ENCODE assay signal across 8 cellular contexts in the genomic region with DNA sequence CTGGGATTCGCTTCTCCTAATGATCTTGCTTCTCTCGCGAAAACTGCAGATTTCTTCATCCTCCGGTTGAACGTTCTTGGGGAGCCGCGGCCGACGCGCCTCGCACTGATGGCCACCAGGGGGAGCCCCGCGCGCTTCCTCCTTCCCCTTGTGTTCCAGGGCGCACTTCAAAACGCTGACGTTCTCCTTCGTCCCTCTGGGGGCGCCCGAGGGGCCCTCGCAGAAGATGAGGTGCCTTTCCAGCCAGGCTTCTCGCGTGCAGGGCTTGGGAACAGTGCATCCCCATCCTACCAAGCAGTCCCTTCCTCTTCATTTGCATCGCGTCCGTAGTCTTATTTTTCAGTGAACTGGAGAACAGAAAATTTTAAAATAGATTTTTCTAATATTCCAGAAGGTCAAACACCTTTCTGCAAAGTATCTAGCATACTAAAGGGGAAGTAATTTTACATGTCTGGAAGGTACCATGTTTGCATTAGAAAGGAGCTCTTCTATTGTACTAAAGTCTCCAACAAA. TPM values are rescaled to one million over a fixed set of nuclear protein-coding genes. Genes with fewer than 3 reads are reported as not detected.
DNase-seq lines count a peak whose midpoint lies in the region; ATAC-seq and TF ChIP-seq lines count a peak whose summit lies in the region.

No MANE protein-coding gene starts in this region.

- H3K79me2 ChIP-seq in smooth muscle cell (ENCODE audit: low read depth): no peaks in the 10 kb centered on the region

- no peaks in the 10 kb centered on the region for H3K27me3 ChIP-seq in smooth muscle cell (ENCODE audit: low read depth)

- peaks cover 3% of the 10 kb centered on the region for H3F3A ChIP-seq in smooth muscle cell (ENCODE audit: low read depth)

- WGBS in smooth muscle cell (ENCODE audit: low lambda C conversion rate): 2% methylated on average over 26 of the region's 26 CpGs

- no peak overlapping the region for H3K27ac ChIP-seq in 22Rv1
- H3K27ac ChIP-seq in smooth muscle cell (ENCODE audit: low read depth): no peak overlapping the region

- no peaks in the 10 kb centered on the region for H3K9me3 ChIP-seq in smooth muscle cell (replicated peaks; ENCODE audit: low read depth)

- no peak overlapping the region for H3K4me3 ChIP-seq in astrocyte of the cerebellum (ENCODE audit: low read depth, low read length)
- no peak overlapping the region for H3K4me3 ChIP-seq in smooth muscle cell

- in situ Hi-C loops in astrocyte of the cerebellum (cut with HindIII; ENCODE audit: low sequenced_read_pairs): no loop called here

- H3K36me3 ChIP-seq in smooth muscle cell (ENCODE audit: low read depth): no peaks in the 10 kb centered on the region

- H3K9ac ChIP-seq in smooth muscle cell (ENCODE audit: low read depth): no peak overlapping the region

- TF ChIP-seq CTCF in 22Rv1 (IDR thresholded peaks at IDR 0.05) (peak; percentile 100), astrocyte of the cerebellum (IDR thresholded peaks at IDR 0.05; ENCODE audit: low read depth, low read length, missing control alignments) (peak; percentile 100), smooth muscle cell (IDR thresholded peaks at IDR 0.05; ENCODE audit: borderline replicate concordance, insufficient read depth, poor library complexity, severe bottlenecking) (peak; percentile 99)

- ATAC-seq in GM18498 (IDR thresholded peaks at IDR 0.05; ENCODE audit: unreplicated experiment): peak; percentile 100
- peak; percentile 99 for ATAC-seq in HG02884 (IDR thresholded peaks at IDR 0.05; ENCODE audit: unreplicated experiment)

- DNase-seq in NCI-H146 treated with DMSO at 0.1 percent for 48 hours (lab: John Stamatoyannopoulos, UW; ENCODE audit: unreplicated experiment): peak; percentile 65
- DNase-seq in T1000 (lab: John Stamatoyannopoulos, UW): peak; percentile 82
- DNase-seq in astrocyte of the cerebellum (ENCODE audit: low read depth): peak; percentile 70
- peak; percentile 64 for DNase-seq in iPS DF 19.7 (ENCODE audit: low read depth, low spot score)
- peak; percentile 65 for DNase-seq in smooth muscle cell (lab: John Stamatoyannopoulos, UW; ENCODE audit: unreplicated experiment)

- H3K4me1 ChIP-seq in smooth muscle cell (ENCODE audit: low read depth): peaks cover 4% of the 10 kb centered on the region

- H3K4me2 ChIP-seq in smooth muscle cell: peak overlapping the region; percentile 56

- H4K20me1 ChIP-seq in smooth muscle cell (ENCODE audit: low read depth): no peaks in the 10 kb centered on the region

- peak overlapping the region; percentile 59 for H2AFZ ChIP-seq in smooth muscle cell (ENCODE audit: low read depth)

RNA-seq across cellular contexts. Expression of a gene that starts 22.5 kb away (rescaled TPM):
- 1.8 and 2.1 TPM in 2 replicates for total RNA-seq in smooth muscle cell
- polyA plus RNA-seq in smooth muscle cell: 3.7 and 4.9 TPM in 2 replicates

RNA-seq across cellular contexts. Expression of a gene that starts 36.8 kb away (rescaled TPM):
- 293 and 297 TPM in 2 replicates for total RNA-seq in smooth muscle cell
- 407 and 440 TPM in 2 replicates for polyA plus RNA-seq in smooth muscle cell

RNA-seq across cellular contexts. Expression of a gene that starts 46.8 kb away (rescaled TPM):
- total RNA-seq in smooth muscle cell: 26.5 and 33.6 TPM in 2 replicates
- polyA plus RNA-seq in smooth muscle cell: 44.5 and 59.3 TPM in 2 replicates

RNA-seq across cellular contexts. Expression of a gene that starts 59.3 kb away (rescaled TPM):
- total RNA-seq in smooth muscle cell: 0.04 and 0.49 TPM in 2 replicates
- polyA plus RNA-seq in smooth muscle cell: 0.50 and 0.63 TPM in 2 replicates
